Comparison of ENCODE assay signal across 13 cellular contexts in genomic region chr10:101330236-101331225, GRCh38. TPM values are rescaled to one million over a fixed set of nuclear protein-coding genes. Genes with fewer than 3 reads are reported as not detected.
DNase-seq lines count a peak whose midpoint lies in the region; TF ChIP-seq lines count a peak whose summit lies in the region.
"Had no signal": no experiment of that assay in that cellular context is flagged by ENCODE, and none has a peak within 500 bp of the region (broad histone marks: within the 10 kb centered on the region; RNA-seq: fewer than 3 reads in every experiment).

No MANE protein-coding gene starts in this region.

- no peak overlapping the region for H3K27ac Mint-ChIP-seq in activated T-helper 1 cell treated with anti-CD3 and anti-CD28 coated beads, Interleukin-12 subunit alpha, Interleukin-12 subunit beta, Interleukin-2, Interleukin-4 antibody, amounts not matched to agents 30 ng/mL and 10 ng/mL and 1 ng/mL, durations not matched to agents 14 hours and 24 hours and 36 hours
- H3K27ac Mint-ChIP-seq in activated T-helper 2 cell treated with anti-CD3 and anti-CD28 coated beads, Interferon-gamma antibody, Interleukin-2, Interleukin-4, amounts not matched to agents 10 μg/mL and 5 μg/mL and 100 μg/mL, durations not matched to agents 14 hours and 24 hours and 36 hours, result no peak overlapping the region
- H3K27ac Mint-ChIP-seq: T-cell had no signal

- 79% methylated on average over 16 of the region's 18 CpGs for WGBS in mammary epithelial cell (ENCODE audit: low coverage, missing lambda C conversion rate)

- no peak overlapping the region for H3K9ac ChIP-seq in mammary epithelial cell (ENCODE audit: insufficient read depth, low read length)

- H3K4me3 Mint-ChIP-seq in activated T-helper 1 cell treated with anti-CD3 and anti-CD28 coated beads, Interleukin-12 subunit alpha, Interleukin-12 subunit beta, Interleukin-2, Interleukin-4 antibody, amounts not matched to agents 30 ng/mL and 10 ng/mL and 1 ng/mL, durations not matched to agents 14 hours and 24 hours and 36 hours, result no peak overlapping the region
- H3K4me3 Mint-ChIP-seq in activated T-helper 2 cell treated with anti-CD3 and anti-CD28 coated beads, Interferon-gamma antibody, Interleukin-2, Interleukin-4, amounts not matched to agents 10 μg/mL and 5 μg/mL and 100 μg/mL, durations not matched to agents 14 hours and 24 hours and 36 hours (ENCODE audit: low read depth), result no peak overlapping the region
- H3K4me3 Mint-ChIP-seq: T-cell had no signal

- H3K4me2 ChIP-seq in mammary epithelial cell (ENCODE audit: insufficient read depth, low read depth, low read length), result no peak overlapping the region

- H4K20me1 ChIP-seq in mammary epithelial cell (ENCODE audit: insufficient read depth, low read length), result no peaks in the 10 kb centered on the region

- H3K36me3 Mint-ChIP-seq in activated T-helper 1 cell treated with anti-CD3 and anti-CD28 coated beads, Interleukin-12 subunit alpha, Interleukin-12 subunit beta, Interleukin-2, Interleukin-4 antibody, amounts not matched to agents 30 ng/mL and 10 ng/mL and 1 ng/mL, durations not matched to agents 14 hours and 24 hours and 36 hours (ENCODE audit: low read depth), result no peaks in the 10 kb centered on the region
- no peaks in the 10 kb centered on the region for H3K36me3 Mint-ChIP-seq in activated T-helper 2 cell treated with anti-CD3 and anti-CD28 coated beads, Interferon-gamma antibody, Interleukin-2, Interleukin-4, amounts not matched to agents 10 μg/mL and 5 μg/mL and 100 μg/mL, durations not matched to agents 14 hours and 24 hours and 36 hours (ENCODE audit: low read depth)

- H2AFZ ChIP-seq in mammary epithelial cell (ENCODE audit: low read depth, low read length), result no peak overlapping the region

- no peaks in the 10 kb centered on the region for H3K4me1 ChIP-seq in mammary epithelial cell (ENCODE audit: insufficient read depth, low read length)

- TF ChIP-seq CTCF in AG10803 (conservative IDR thresholded peaks at IDR 0.05; ENCODE audit: low read length), result no peak
- no peak for TF ChIP-seq CTCF in mammary epithelial cell (conservative IDR thresholded peaks at IDR 0.05 in 1 of 2, IDR thresholded peaks at IDR 0.05 in 1 of 2; ENCODE audit: extremely low read depth in 1 of 2, insufficient read depth in 1 of 2, low read depth in 1 of 2, low read length in 2 of 2)

- H3K27ac ChIP-seq in mammary epithelial cell (ENCODE audit: insufficient read depth, low read depth, low read length), result no peak overlapping the region

- CTCF ChIA-PET in mammary epithelial cell (lab: Charles Lee; ENCODE audit: low non-redundant PET), result interaction anchor here (0.7 kb wide), 1 partner anchor 49 kb away, joined by 5 read pairs; no protein-coding TSS in a partner anchor

- H3K9me3 ChIP-seq in mammary epithelial cell (replicated peaks; ENCODE audit: insufficient read depth, low read length) (no peaks in the 10 kb centered on the region), MG63 (no peaks in the 10 kb centered on the region)

- DNase-seq in AG10803 (ENCODE audit: low read depth), result peak; percentile 56
- DNase-seq in NCI-H1694 treated with DMSO at 0.1 percent for 48 hours (lab: John Stamatoyannopoulos, UW), result peak; percentile 73
- DNase-seq in mammary epithelial cell, result peak; percentile 71
- peak; percentile 21 for DNase-seq in left kidney (ENCODE audit: low read depth, low spot score)
- no peak for DNase-seq in activated T-helper 1 cell treated with anti-CD3 and anti-CD28 coated beads, Interleukin-12 subunit alpha, Interleukin-12 subunit beta, Interleukin-2, Interleukin-4 antibody, amounts not matched to agents 30 ng/mL and 10 ng/mL and 1 ng/mL, durations not matched to agents 14 hours and 24 hours and 36 hours (ENCODE audit: low spot score)
- DNase-seq in activated T-helper 2 cell treated with anti-CD3 and anti-CD28 coated beads, Interferon-gamma antibody, Interleukin-2, Interleukin-4, amounts not matched to agents 10 μg/mL and 5 μg/mL and 100 μg/mL, durations not matched to agents 14 hours and 24 hours and 36 hours (ENCODE audit: low spot score), result no peak
- no peak for DNase-seq in activated effector memory CD4-positive, alpha-beta T cell treated with anti-CD3 and anti-CD28 coated beads, Interleukin-2, amount 50 U/mL, for 16 hours
- DNase-seq in MG63, result no peak
- DNase-seq: activated CD4-positive, alpha-beta T cell treated with anti-CD3 and anti-CD28 coated beads, Interleukin-2, amount 50 U/mL, for 1 hour; activated effector memory CD4-positive, alpha-beta T cell treated with Interleukin-2 at 50 U/mL for 16 hours; AML-193; small intestine; T-cell had no signal

- H3K27me3 Mint-ChIP-seq in activated T-helper 1 cell treated with anti-CD3 and anti-CD28 coated beads, Interleukin-12 subunit alpha, Interleukin-12 subunit beta, Interleukin-2, Interleukin-4 antibody, amounts not matched to agents 30 ng/mL and 10 ng/mL and 1 ng/mL, durations not matched to agents 14 hours and 24 hours and 36 hours (ENCODE audit: insufficient read depth), result peaks cover 17% of the 10 kb centered on the region
- H3K27me3 Mint-ChIP-seq in activated T-helper 2 cell treated with anti-CD3 and anti-CD28 coated beads, Interferon-gamma antibody, Interleukin-2, Interleukin-4, amounts not matched to agents 10 μg/mL and 5 μg/mL and 100 μg/mL, durations not matched to agents 14 hours and 24 hours and 36 hours (ENCODE audit: low read depth), result peaks cover 35% of the 10 kb centered on the region

- H3K4me3 ChIP-seq in AG10803 (ENCODE audit: low read length) (no peak overlapping the region), mammary epithelial cell (replicated peaks in 1 of 3; ENCODE audit: insufficient read depth in 1 of 3, low read depth in 2 of 3, low read length in 3 of 3) (no peak overlapping the region), MG63 (no peak overlapping the region)

- H3K79me2 ChIP-seq in mammary epithelial cell (ENCODE audit: insufficient read depth, low read length), result no peaks in the 10 kb centered on the region

- H3K36me3 ChIP-seq in mammary epithelial cell (ENCODE audit: insufficient read depth, low read length) (no peaks in the 10 kb centered on the region), MG63 (no peaks in the 10 kb centered on the region)

- in situ Hi-C loops in mammary epithelial cell (cut with MboI; ENCODE audit: low sequenced_read_pairs in 2 of 2), result no loop called here

- intact Hi-C loops in mammary epithelial cell (cut with micrococcal nuclease), result no loop called here
- intact Hi-C loops in activated T-helper 1 cell treated with anti-CD3 and anti-CD28 coated beads, Interleukin-12 subunit alpha, Interleukin-12 subunit beta, Interleukin-2, Interleukin-4 antibody, amounts not matched to agents 30 ng/mL and 10 ng/mL and 1 ng/mL, durations not matched to agents 14 hours and 24 hours and 36 hours (cut with micrococcal nuclease), result no loop called here
- intact Hi-C loops in activated T-helper 2 cell treated with anti-CD3 and anti-CD28 coated beads, Interferon-gamma antibody, Interleukin-2, Interleukin-4, amounts not matched to agents 10 μg/mL and 5 μg/mL and 100 μg/mL, durations not matched to agents 14 hours and 24 hours and 36 hours (cut with micrococcal nuclease), result no loop called here

- H3K4me1 Mint-ChIP-seq in activated T-helper 1 cell treated with anti-CD3 and anti-CD28 coated beads, Interleukin-12 subunit alpha, Interleukin-12 subunit beta, Interleukin-2, Interleukin-4 antibody, amounts not matched to agents 30 ng/mL and 10 ng/mL and 1 ng/mL, durations not matched to agents 14 hours and 24 hours and 36 hours (ENCODE audit: low read depth), result no peaks in the 10 kb centered on the region
- H3K4me1 Mint-ChIP-seq in activated T-helper 2 cell treated with anti-CD3 and anti-CD28 coated beads, Interferon-gamma antibody, Interleukin-2, Interleukin-4, amounts not matched to agents 10 μg/mL and 5 μg/mL and 100 μg/mL, durations not matched to agents 14 hours and 24 hours and 36 hours (ENCODE audit: low read depth), result no peaks in the 10 kb centered on the region
- H3K4me1 Mint-ChIP-seq: T-cell had no signal

- H3K9me3 Mint-ChIP-seq in activated T-helper 1 cell treated with anti-CD3 and anti-CD28 coated beads, Interleukin-12 subunit alpha, Interleukin-12 subunit beta, Interleukin-2, Interleukin-4 antibody, amounts not matched to agents 30 ng/mL and 10 ng/mL and 1 ng/mL, durations not matched to agents 14 hours and 24 hours and 36 hours, result no peaks in the 10 kb centered on the region
- H3K9me3 Mint-ChIP-seq in activated T-helper 2 cell treated with anti-CD3 and anti-CD28 coated beads, Interferon-gamma antibody, Interleukin-2, Interleukin-4, amounts not matched to agents 10 μg/mL and 5 μg/mL and 100 μg/mL, durations not matched to agents 14 hours and 24 hours and 36 hours, result no peaks in the 10 kb centered on the region
- H3K9me3 Mint-ChIP-seq: T-cell had no signal

- no TSS peak for BruUV-seq in mammary epithelial cell (replicated peaks; lab: Mats Ljungman, UMichigan)

- dilution Hi-C loops in mammary epithelial cell (cut with HindIII; ENCODE audit: low sequenced_read_pairs), result no loop called here

- peaks cover 2% of the 10 kb centered on the region for H3K27me3 ChIP-seq in mammary epithelial cell (ENCODE audit: insufficient read depth, low read length)
- H3K27me3 ChIP-seq in MG63, result no peaks in the 10 kb centered on the region

RNA-seq across cellular contexts. Expression of gene BTRC, which starts 23.4 kb away (rescaled TPM):
- total RNA-seq in mammary epithelial cell, result 10 to 100 TPM; 12.3 to 20.3 TPM
- 7.8 TPM for polyA plus RNA-seq in mammary epithelial cell
- 12.5 TPM for polyA minus RNA-seq in mammary epithelial cell
- 19.7 and 22.2 TPM in 2 replicates for total RNA-seq in activated T-helper 1 cell treated with anti-CD3 and anti-CD28 coated beads, Interleukin-12 subunit alpha, Interleukin-12 subunit beta, Interleukin-2, Interleukin-4 antibody, amounts not matched to agents 30 ng/mL and 10 ng/mL and 1 ng/mL, durations not matched to agents 14 hours and 24 hours and 36 hours
- 18.2 and 21.0 TPM in 2 replicates for total RNA-seq in activated T-helper 2 cell treated with anti-CD3 and anti-CD28 coated beads, Interferon-gamma antibody, Interleukin-2, Interleukin-4, amounts not matched to agents 10 μg/mL and 5 μg/mL and 100 μg/mL, durations not matched to agents 14 hours and 24 hours and 36 hours
- 3.4 and 20.3 TPM in 2 replicates for total RNA-seq in MG63 (2014; rRNA removed; shearing (Covaris generic); ENCODE audit: low replicate concordance)

Comparison
In these comparisons a context has a peak if more than half of its experiments do, and no peak if none do; other contexts are left out.
1. DNase-seq: peak in AG10803 (single experiment), NCI-H1694 treated with DMSO at 0.1 percent for 48 hours (single experiment), mammary epithelial cell (single experiment) and left kidney (single experiment); none in activated T-helper 1 cell treated with anti-CD3 and anti-CD28 coated beads, Interleukin-12 subunit alpha, Interleukin-12 subunit beta, Interleukin-2, Interleukin-4 antibody, amounts not matched to agents 30 ng/mL and 10 ng/mL and 1 ng/mL, durations not matched to agents 14 hours and 24 hours and 36 hours (single experiment), activated T-helper 2 cell treated with anti-CD3 and anti-CD28 coated beads, Interferon-gamma antibody, Interleukin-2, Interleukin-4, amounts not matched to agents 10 μg/mL and 5 μg/mL and 100 μg/mL, durations not matched to agents 14 hours and 24 hours and 36 hours (single experiment), activated effector memory CD4-positive, alpha-beta T cell treated with anti-CD3 and anti-CD28 coated beads, Interleukin-2, amount 50 U/mL, for 16 hours (single experiment) and MG63 (single experiment).